Comparison of ENCODE assay signal across 8 cellular contexts in the genomic region with DNA sequence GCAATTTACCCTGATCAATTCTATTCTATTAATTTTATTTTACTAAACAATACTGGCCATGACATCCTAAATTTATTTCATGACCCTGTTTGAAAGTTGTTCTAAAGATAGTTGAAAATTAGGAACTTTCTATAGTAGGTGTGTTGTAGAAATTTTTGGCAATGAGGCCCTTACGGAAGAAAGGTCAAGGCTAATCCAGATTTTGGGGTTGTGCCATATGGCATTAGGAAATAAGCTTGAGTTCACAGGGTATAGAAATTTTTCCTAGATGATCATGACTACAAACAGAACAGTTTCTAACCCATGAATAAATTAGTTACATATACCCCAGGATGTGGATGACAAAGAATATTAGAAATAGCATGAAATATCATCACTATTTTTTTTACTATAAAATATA. TPM values are rescaled to one million over a fixed set of nuclear protein-coding genes. Genes with fewer than 3 reads are reported as not detected.
"Had no signal": no experiment of that assay in that cellular context is flagged by ENCODE, and none has a peak within 500 bp of the region (broad histone marks: within the 10 kb centered on the region; RNA-seq: fewer than 3 reads in every experiment).

No MANE protein-coding gene starts in this region.

- DNase-seq: IMR-90, KBM-7, KG1 had no signal

- ATAC-seq: K562 had no signal

- H3K36me3 Mint-ChIP-seq: IgD-negative memory B cell had no signal

- H3K27ac ChIP-seq: HL-60 had no signal

- H3K27ac Mint-ChIP-seq: IgD-negative memory B cell had no signal

- H3K4me1 Mint-ChIP-seq: IgD-negative memory B cell had no signal

- H3K4me3 ChIP-seq: K562 had no signal

- FAIRE-seq: HTR-8/SVneo, K562 had no signal

- H3K4me3 Mint-ChIP-seq: IgD-negative memory B cell had no signal

- H3K27me3 Mint-ChIP-seq: IgD-negative memory B cell had no signal

RNA-seq across cellular contexts. Expression of a gene that starts 7.8 kb away (rescaled TPM):
- total RNA-seq: HT-29, IMR-90 had no signal
- polyA plus RNA-seq: IgD-negative memory B cell, IMR-90 had no signal

RNA-seq across cellular contexts. Expression of a gene that starts 39.7 kb away (rescaled TPM):
- total RNA-seq: HT-29 had no signal
- polyA plus RNA-seq: IgD-negative memory B cell had no signal
